In the genomic region with DNA sequence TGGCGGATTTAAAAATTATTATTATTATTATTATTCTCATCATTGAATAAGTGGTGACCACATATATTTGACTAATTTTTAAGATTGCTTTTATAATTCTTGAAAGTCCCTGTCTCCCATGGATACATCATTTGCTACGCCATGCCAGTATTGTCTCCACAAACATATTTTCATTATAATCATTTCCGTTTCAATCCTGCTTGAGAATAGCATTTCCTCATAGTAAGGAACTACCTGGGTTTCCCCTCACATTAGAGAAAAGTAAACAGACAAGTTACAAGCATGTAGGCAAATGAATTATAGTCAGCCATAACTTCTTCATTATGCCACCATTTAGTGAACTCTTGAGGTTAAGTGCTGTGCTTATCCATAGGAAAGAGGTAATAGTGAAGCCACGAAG, we compare ENCODE assay signal across 10 cellular contexts.
"Had no signal": no experiment of that assay in that cellular context is flagged by ENCODE, and none has a peak within 500 bp of the region (broad histone marks: within the 10 kb centered on the region; RNA-seq: fewer than 3 reads in every experiment).

No MANE protein-coding gene starts in this region.

- FAIRE-seq: H1, HTR-8/SVneo, K562 had no signal

- H3K9me3 Mint-ChIP-seq: HFFc6 had no signal

- H3K4me3 Mint-ChIP-seq: HFFc6 had no signal

- ATAC-seq: HCT116, K562 had no signal

- H3K4me3 ChIP-seq: GM23248, HAP-1, K562 had no signal

- H2AFZ ChIP-seq: GM23248 had no signal

- H3K36me3 ChIP-seq: HAP-1 had no signal

- H3K27ac Mint-ChIP-seq: HFFc6 had no signal

- H3K27ac ChIP-seq: GM23248 had no signal

- DNase-seq: GM23248, H7, HFFc6, IMR-90, KG1 had no signal
